ENCODE assay signal across 9 cellular contexts in the genomic region with DNA sequence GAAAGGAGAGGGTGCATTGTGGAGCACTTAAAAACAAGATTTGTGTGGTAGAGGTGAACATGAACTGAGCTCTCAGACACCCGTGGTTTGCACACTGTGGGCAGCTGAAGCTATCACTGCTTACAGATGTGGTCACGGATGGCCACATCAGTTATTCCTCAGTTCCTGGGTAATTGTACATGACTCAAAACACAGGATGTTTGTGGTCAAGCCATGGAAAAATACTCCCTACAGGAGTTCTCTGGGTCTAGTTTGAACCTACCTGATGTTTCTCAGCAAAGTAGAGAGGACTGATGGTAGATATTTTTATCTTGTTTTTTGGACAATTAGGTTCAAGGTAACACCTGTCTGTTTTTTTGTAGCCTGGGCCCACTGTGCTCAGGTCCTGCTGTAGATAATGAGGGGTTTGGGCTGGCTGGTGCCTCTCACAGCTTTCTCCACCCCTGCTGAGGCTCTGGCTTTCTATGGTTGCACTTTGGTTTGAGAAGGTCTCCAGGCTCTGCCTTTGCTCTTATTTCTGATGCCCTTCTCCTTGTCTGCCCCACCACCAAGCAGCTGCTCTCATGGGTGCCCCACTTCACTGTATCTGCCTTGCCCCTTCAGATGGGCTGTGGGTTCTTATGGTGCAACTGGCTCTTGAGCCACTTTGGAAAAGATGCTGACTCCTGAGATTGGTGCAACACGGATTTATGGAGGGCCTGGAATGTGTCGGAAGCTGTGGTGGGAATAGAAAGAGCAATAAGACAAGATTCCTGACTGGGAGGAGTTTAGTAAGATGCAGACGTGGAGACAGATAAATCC. TPM values are rescaled to one million over a fixed set of nuclear protein-coding genes. Genes with fewer than 3 reads are reported as not detected.
DNase-seq lines count a peak whose midpoint lies in the region; ATAC-seq and TF ChIP-seq lines count a peak whose summit lies in the region.
"Had no signal": no experiment of that assay in that cellular context is flagged by ENCODE, and none has a peak within 500 bp of the region (broad histone marks: within the 10 kb centered on the region; RNA-seq: fewer than 3 reads in every experiment).

No MANE protein-coding gene starts in this region.

- in situ Hi-C loops in SK-MEL-5 (cut with HindIII; ENCODE audit: low pct_unique_long_range_greater_than_20kb, low sequenced_read_pairs) = no loop called here

- H3K27me3 Mint-ChIP-seq in CD4-positive, alpha-beta T cell = peaks cover 9% of the 10 kb centered on the region
- peaks cover 64% of the 10 kb centered on the region for H3K27me3 Mint-ChIP-seq in activated naive CD4-positive, alpha-beta T cell treated with anti-CD3 and anti-CD28 coated beads, Interleukin-2, amount 10 ng/mL, durations not matched to agents 7 days and 5 days
- H3K27me3 Mint-ChIP-seq in Caco-2 (ENCODE audit: insufficient read depth, unreplicated experiment) (no peaks in the 10 kb centered on the region), chondrocyte (ENCODE audit: low read depth) (peaks cover 4% of the 10 kb centered on the region)

- DNase-seq in CD4-positive, alpha-beta T cell = peak; percentile 20 to 58 (median 47)
- DNase-seq in SK-MEL-5 (ENCODE audit: low read depth, low spot score) = peak; percentile 30
- peak; percentile 86 for DNase-seq in activated naive CD4-positive, alpha-beta T cell treated with anti-CD3 and anti-CD28 coated beads, Interleukin-2, amount 10 ng/mL, durations not matched to agents 7 days and 5 days
- DNase-seq in renal cortical epithelial cell (ENCODE audit: low read depth) = peak; percentile 98
- DNase-seq in Caco-2 = no peak
- DNase-seq in NCI-H2171 treated with DMSO at 0.1 percent for 48 hours (lab: John Stamatoyannopoulos, UW) = no peak
- DNase-seq in chondrocyte (ENCODE audit: low spot score) = no peak

- BruUV-seq in Caco-2 (replicated peaks; lab: Mats Ljungman, UMichigan) = no TSS peak

- no peaks in the 10 kb centered on the region for H3K9me3 Mint-ChIP-seq in CD4-positive, alpha-beta T cell
- peaks cover 11% of the 10 kb centered on the region for H3K9me3 Mint-ChIP-seq in activated naive CD4-positive, alpha-beta T cell treated with anti-CD3 and anti-CD28 coated beads, Interleukin-2, amount 10 ng/mL, durations not matched to agents 7 days and 5 days
- no peaks in the 10 kb centered on the region for H3K9me3 Mint-ChIP-seq in Caco-2 (ENCODE audit: unreplicated experiment)
- H3K9me3 Mint-ChIP-seq in chondrocyte (ENCODE audit: low read depth) = peaks cover 3% of the 10 kb centered on the region

- no peak overlapping the region for H3K27ac ChIP-seq in CD4-positive, alpha-beta T cell (ENCODE audit: low read depth, low read length)
- H3K27ac ChIP-seq: cardiac muscle cell had no signal

- no peaks in the 10 kb centered on the region for H3K9me3 ChIP-seq in CD4-positive, alpha-beta T cell (ENCODE audit: control insufficient read depth, low read length)
- no peaks in the 10 kb centered on the region for H3K9me3 ChIP-seq in Caco-2

- H3K36me3 ChIP-seq in Caco-2 (ENCODE audit: control insufficient read depth, insufficient read depth, low read length) = no peaks in the 10 kb centered on the region
- H3K36me3 ChIP-seq: cardiac muscle cell had no signal

- H3K4me1 ChIP-seq in Caco-2 = peaks cover 7% of the 10 kb centered on the region

- peak overlapping the region; percentile 59 for H3K27ac Mint-ChIP-seq in CD4-positive, alpha-beta T cell
- H3K27ac Mint-ChIP-seq in activated naive CD4-positive, alpha-beta T cell treated with anti-CD3 and anti-CD28 coated beads, Interleukin-2, amount 10 ng/mL, durations not matched to agents 7 days and 5 days = peak overlapping the region; percentile 4
- H3K27ac Mint-ChIP-seq in Caco-2 (ENCODE audit: unreplicated experiment) = no peak overlapping the region
- no peak overlapping the region for H3K27ac Mint-ChIP-seq in chondrocyte (ENCODE audit: unreplicated experiment)

- peak; percentile 67 for ATAC-seq in CD4-positive, alpha-beta T cell (ENCODE audit: poor library complexity)
- ATAC-seq in HG02610 (IDR thresholded peaks at IDR 0.05; ENCODE audit: unreplicated experiment) = no peak

- POLR2A ChIA-PET in CD4-positive, alpha-beta T cell (lab: Charles Lee) = interaction anchor here (0.6 to 2.7 kb wide), 8 partner anchors 9 to 1433 kb away, joined by 3 to 9 read pairs (median 3); no protein-coding TSS in a partner anchor
- POLR2A ChIA-PET in Caco-2 (lab: Charles Lee) = no interaction called here

- H3K27me3 ChIP-seq in CD4-positive, alpha-beta T cell (ENCODE audit: control insufficient read depth, insufficient read depth, low read length) = peaks cover 3% of the 10 kb centered on the region
- H3K27me3 ChIP-seq in Caco-2 (replicated peaks; ENCODE audit: control insufficient read depth, insufficient read depth, low read length) = no peaks in the 10 kb centered on the region
- H3K27me3 ChIP-seq: cardiac muscle cell had no signal

- H3K36me3 Mint-ChIP-seq in CD4-positive, alpha-beta T cell (ENCODE audit: low read depth) = peaks cover 11% of the 10 kb centered on the region
- peaks cover 44% of the 10 kb centered on the region for H3K36me3 Mint-ChIP-seq in activated naive CD4-positive, alpha-beta T cell treated with anti-CD3 and anti-CD28 coated beads, Interleukin-2, amount 10 ng/mL, durations not matched to agents 7 days and 5 days
- H3K36me3 Mint-ChIP-seq in Caco-2 (ENCODE audit: insufficient read depth, unreplicated experiment) (peaks cover 32% of the 10 kb centered on the region), chondrocyte (ENCODE audit: low read depth) (no peaks in the 10 kb centered on the region)

- no peak for TF ChIP-seq CTCF in CD4-positive, alpha-beta T cell (IDR thresholded peaks at IDR 0.05)
- no peak for TF ChIP-seq CTCF in Caco-2 (IDR thresholded peaks at IDR 0.05; ENCODE audit: insufficient read depth in 1 of 2, low read depth in 1 of 2, low read length in 1 of 2, severe bottlenecking in 1 of 2, unreplicated experiment in 1 of 2)
- TF ChIP-seq CTCF in chondrocyte (IDR thresholded peaks at IDR 0.05) = no peak

- H3K4me1 Mint-ChIP-seq in CD4-positive, alpha-beta T cell (ENCODE audit: low read depth) = peaks cover 78% of the 10 kb centered on the region
- peaks cover 80% of the 10 kb centered on the region for H3K4me1 Mint-ChIP-seq in activated naive CD4-positive, alpha-beta T cell treated with anti-CD3 and anti-CD28 coated beads, Interleukin-2, amount 10 ng/mL, durations not matched to agents 7 days and 5 days
- peaks cover 5% of the 10 kb centered on the region for H3K4me1 Mint-ChIP-seq in Caco-2 (ENCODE audit: low read depth, unreplicated experiment)
- H3K4me1 Mint-ChIP-seq in chondrocyte (ENCODE audit: low read depth) = peaks cover 14% of the 10 kb centered on the region

- H3K4me3 ChIP-seq in Caco-2 (ENCODE audit: low read depth, low read length) = no peak overlapping the region
- H3K4me3 ChIP-seq: cardiac muscle cell had no signal

- intact Hi-C loops in CD4-positive, alpha-beta T cell (cut with DNase I, micrococcal nuclease) = loop anchor here in 1 of 2 experiments (5.0 kb wide), 1 partner anchor 41 kb away; the partner anchor contains the start of gene CDCP1
- intact Hi-C loops in Caco-2 (cut with micrococcal nuclease; ENCODE audit: unreplicated experiment) = no loop called here

- CTCF ChIA-PET in CD4-positive, alpha-beta T cell (lab: Charles Lee) = interaction anchor here (1.2 to 2.2 kb wide), 2 partner anchors 66 to 69 kb away, joined by 3 to 8 read pairs; no protein-coding TSS in a partner anchor
- CTCF ChIA-PET in activated naive CD4-positive, alpha-beta T cell treated with anti-CD3 and anti-CD28 coated beads, Interleukin-2, amount 10 ng/mL, durations not matched to agents 7 days and 5 days (lab: Charles Lee) = interaction anchor here (1.0 to 1.4 kb wide), 2 partner anchors 12 to 65 kb away, joined by 3 to 4 read pairs; no protein-coding TSS in a partner anchor
- CTCF ChIA-PET in Caco-2 (lab: Charles Lee) = no interaction called here

- H3K4me3 Mint-ChIP-seq in CD4-positive, alpha-beta T cell = peak overlapping the region; percentile 47
- peak overlapping the region; percentile 13 for H3K4me3 Mint-ChIP-seq in activated naive CD4-positive, alpha-beta T cell treated with anti-CD3 and anti-CD28 coated beads, Interleukin-2, amount 10 ng/mL, durations not matched to agents 7 days and 5 days
- H3K4me3 Mint-ChIP-seq in Caco-2 (ENCODE audit: unreplicated experiment) (no peak overlapping the region), chondrocyte (ENCODE audit: unreplicated experiment) (no peak overlapping the region)

RNA-seq across cellular contexts. Expression of gene CDCP1, which starts 40.1 kb away (rescaled TPM):
- 1 to 10 TPM; 1.7 to 1.8 TPM for total RNA-seq in CD4-positive, alpha-beta T cell
- total RNA-seq in SK-MEL-5 (2014; rRNA removed; shearing (Covaris generic)) = not detected in 2 replicates
- 0.04 and 0.06 TPM in 2 replicates for polyA plus RNA-seq in SK-MEL-5 (2015; cell fraction: cytosol; rRNA removed)
- 0.03 and 0.04 TPM in 2 replicates for polyA plus RNA-seq in SK-MEL-5 (2015; cell fraction: nucleus; rRNA removed)
- total RNA-seq in renal cortical epithelial cell = 55.7 and 58.9 TPM in 2 replicates
- total RNA-seq in Caco-2 (2022) = 22.5 and 25.0 TPM in 2 replicates
- 0.15 to 0.48 TPM (median 0.18 TPM) in 3 replicates for total RNA-seq in chondrocyte
- polyA plus RNA-seq: cardiac muscle cell had no signal

Comparison
In these comparisons a context has a peak if more than half of its experiments do, and no peak if none do; other contexts are left out.
1. DNase-seq: peak in CD4-positive, alpha-beta T cell (10 of 10), SK-MEL-5 (single experiment), activated naive CD4-positive, alpha-beta T cell treated with anti-CD3 and anti-CD28 coated beads, Interleukin-2, amount 10 ng/mL, durations not matched to agents 7 days and 5 days (single experiment) and renal cortical epithelial cell (single experiment); none in Caco-2 (0 of 2), NCI-H2171 treated with DMSO at 0.1 percent for 48 hours (single experiment) and chondrocyte (single experiment).
2. H3K27ac Mint-ChIP-seq: peak in CD4-positive, alpha-beta T cell (single experiment) and activated naive CD4-positive, alpha-beta T cell treated with anti-CD3 and anti-CD28 coated beads, Interleukin-2, amount 10 ng/mL, durations not matched to agents 7 days and 5 days (single experiment); none in Caco-2 (single experiment) and chondrocyte (single experiment).
3. H3K4me3 Mint-ChIP-seq: peak in CD4-positive, alpha-beta T cell (single experiment) and activated naive CD4-positive, alpha-beta T cell treated with anti-CD3 and anti-CD28 coated beads, Interleukin-2, amount 10 ng/mL, durations not matched to agents 7 days and 5 days (single experiment); none in Caco-2 (single experiment) and chondrocyte (single experiment).